7 cellular contexts compared by ENCODE assay signal in genomic region chr1:21335750-21336168, GRCh38. TPM values are rescaled to one million over a fixed set of nuclear protein-coding genes. Genes with fewer than 3 reads are reported as not detected.
DNase-seq lines count a peak whose midpoint lies in the region; ATAC-seq and TF ChIP-seq lines count a peak whose summit lies in the region.

No MANE protein-coding gene starts in this region.

- no peak for ATAC-seq in GM19328 (IDR thresholded peaks at IDR 0.05; ENCODE audit: unreplicated experiment)
- ATAC-seq in HG02981 (IDR thresholded peaks at IDR 0.05; ENCODE audit: unreplicated experiment): no peak
- no peak for ATAC-seq in HG02763 (IDR thresholded peaks at IDR 0.05; ENCODE audit: unreplicated experiment)

- no peaks in the 10 kb centered on the region for H3K9me3 Mint-ChIP-seq in HFFc6

- peak overlapping the region in 52 of 59 donors; percentile 18 to 91 (median 73) for H3K27ac ChIP-seq in dorsolateral prefrontal cortex
- H3K27ac ChIP-seq in smooth muscle cell (ENCODE audit: low read depth): peak overlapping the region; percentile 86

- H3K4me3 Mint-ChIP-seq in HFFc6: no peak overlapping the region

- peak overlapping the region; percentile 61 for H3K9ac ChIP-seq in smooth muscle cell (ENCODE audit: low read depth)

- H3K4me1 ChIP-seq in smooth muscle cell (ENCODE audit: low read depth): peaks cover 26% of the 10 kb centered on the region

- H3K4me1 Mint-ChIP-seq in HFFc6 (ENCODE audit: low read depth): peaks cover 58% of the 10 kb centered on the region

- peak overlapping the region; percentile 97; the same call in 1 of the 2 replicates for H3K27ac Mint-ChIP-seq in HFFc6

- peak overlapping the region; percentile 82 for H3K4me2 ChIP-seq in smooth muscle cell

- peaks cover 1% of the 10 kb centered on the region for H3K27me3 Mint-ChIP-seq in HFFc6 (ENCODE audit: insufficient read depth)

- H2AFZ ChIP-seq in smooth muscle cell (ENCODE audit: low read depth): no peak overlapping the region

- H3K27me3 ChIP-seq in dorsolateral prefrontal cortex (no peaks in the 10 kb centered on the region), smooth muscle cell (ENCODE audit: low read depth) (no peaks in the 10 kb centered on the region)

- no peaks in the 10 kb centered on the region for H3K36me3 Mint-ChIP-seq in HFFc6 (ENCODE audit: low read depth)

- H3K36me3 ChIP-seq in smooth muscle cell (ENCODE audit: low read depth): no peaks in the 10 kb centered on the region

- peak overlapping the region in 9 of 59 donors; percentile 23 to 69 (median 56) for H3K4me3 ChIP-seq in dorsolateral prefrontal cortex
- no peak overlapping the region for H3K4me3 ChIP-seq in smooth muscle cell

- peaks cover 91% of the 10 kb centered on the region for H3K79me2 ChIP-seq in smooth muscle cell (ENCODE audit: low read depth)

- intact Hi-C loops in dorsolateral prefrontal cortex (cut with DNase I): loop anchor here in 1 of 2 donors (5.0 kb wide), 1 partner anchor 78 kb away; no protein-coding TSS in a partner anchor

- DNase-seq in HFFc6 (no peak), NCI-H69 (lab: John Stamatoyannopoulos, UW) (peak; percentile 93), dorsolateral prefrontal cortex (no peak), smooth muscle cell (lab: John Stamatoyannopoulos, UW; ENCODE audit: unreplicated experiment) (no peak)

- 61% methylated on average over 3 of the region's 3 CpGs for WGBS in smooth muscle cell (ENCODE audit: low lambda C conversion rate)

- peaks cover 50% of the 10 kb centered on the region for H4K20me1 ChIP-seq in smooth muscle cell (ENCODE audit: low read depth)

- peaks cover 19% of the 10 kb centered on the region for H3F3A ChIP-seq in smooth muscle cell (ENCODE audit: low read depth)

- TF ChIP-seq CTCF in HFFc6 (IDR thresholded peaks at IDR 0.05) (no peak), dorsolateral prefrontal cortex (IDR thresholded peaks at IDR 0.05 in 54 of 56, conservative IDR thresholded peaks at IDR 0.05 in 2 of 56; ENCODE audit: low read depth in 1 of 56, partially characterized antibody in 56 of 56) (no peak), smooth muscle cell (IDR thresholded peaks at IDR 0.05; ENCODE audit: borderline replicate concordance, insufficient read depth, poor library complexity, severe bottlenecking) (no peak)

- H3K9me3 ChIP-seq in smooth muscle cell (replicated peaks; ENCODE audit: low read depth): no peaks in the 10 kb centered on the region

RNA-seq across cellular contexts. Expression of gene ECE1, which starts 45.5 kb away (rescaled TPM):
- 100 to 1,000 TPM; 116 to 134 (median 124) TPM for total RNA-seq in HFFc6 (2021; fragmentation: NEBNext Ultra II Directional; extraction: Animal tissue kit (Norgen Biotek cat#: 25700))
- total RNA-seq in dorsolateral prefrontal cortex: 100 to 1,000 TPM in 2 of 120 experiments, 10 to 100 TPM in 118; 38.8 to 122 (median 62.6) TPM
- total RNA-seq in smooth muscle cell: 63.8 and 129 TPM in 2 replicates
- polyA plus RNA-seq in smooth muscle cell: 101 and 108 TPM in 2 replicates
